20 cellular contexts compared by ENCODE assay signal in the genomic region with DNA sequence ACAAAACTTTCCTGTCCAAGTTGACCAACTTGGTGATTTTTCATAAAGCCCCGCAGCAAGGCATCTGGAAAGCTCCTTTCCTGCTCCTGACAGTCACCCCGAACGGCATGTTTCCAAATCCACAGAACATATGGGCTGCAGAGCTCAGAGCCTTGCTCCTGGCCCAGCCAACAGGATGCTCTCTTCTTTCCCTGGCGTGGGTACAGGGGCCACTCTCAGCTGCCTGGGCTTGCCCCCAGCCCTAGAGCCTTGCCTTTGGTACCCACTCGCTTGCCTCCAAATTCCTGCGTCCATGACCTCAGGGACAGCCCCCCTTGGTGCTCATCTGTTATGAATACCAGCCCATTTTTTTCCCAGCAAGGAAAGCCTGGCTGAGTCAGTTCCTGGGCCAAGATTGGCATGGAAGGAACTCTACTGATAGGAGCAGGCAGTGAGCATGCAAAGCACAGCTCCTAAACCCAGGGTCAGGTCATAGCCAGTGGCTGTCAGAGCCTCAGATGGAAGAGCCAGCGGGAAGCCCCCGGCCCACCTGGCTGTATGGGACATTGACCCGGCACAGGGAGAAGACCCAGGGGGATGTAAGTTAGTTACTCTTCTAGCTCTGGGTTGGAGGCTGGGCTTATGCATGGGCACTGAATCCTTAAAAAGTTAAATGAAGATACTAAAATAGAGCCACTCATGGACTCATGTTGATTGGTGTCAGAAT.
A peak's percentile ranks its signal among the peaks of the same experiment; 100 is the strongest.
DNase-seq lines count a peak whose midpoint lies in the region; ATAC-seq and TF ChIP-seq lines count a peak whose summit lies in the region.
"Had no signal": no experiment of that assay in that cellular context is flagged by ENCODE, and none has a peak within 500 bp of the region (broad histone marks: within the 10 kb centered on the region; RNA-seq: fewer than 3 reads in every experiment).

No MANE protein-coding gene starts in this region.

- WGBS in IMR-90 (ENCODE audit: extremely low coverage in 2 of 2, insufficient read length in 1 of 2), 2 experiments = 88% methylated on average over 6 of the region's 9 CpGs; no CpG with 5 or more reads in 1 of the 2 experiments
- WGBS in suprapubic skin = 89% methylated on average over 9 of the region's 9 CpGs

- H3K9me3 ChIP-seq in IMR-90 (ENCODE audit: control insufficient read depth, insufficient read depth, low read length) (peaks cover 2% of the 10 kb centered on the region; the same call in 1 of the 2 replicates), suprapubic skin (no peaks in the 10 kb centered on the region)

- no peak overlapping the region for H2AFZ ChIP-seq in IMR-90 (replicated peaks; ENCODE audit: low read length, poor library complexity)

- no peak overlapping the region for H3K4ac ChIP-seq in IMR-90 (ENCODE audit: low read depth, low read length)

- ATAC-seq in IMR-90 (ENCODE audit: low read depth) = peak; percentile 9
- ATAC-seq: activated T-cell treated with anti-CD3 and anti-CD28 coated beads, Interleukin-2, amount 50 U/mL, for 72 hours; HCT116; naive thymus-derived CD4-positive, alpha-beta T cell had no signal

- no peak overlapping the region for H3K9ac ChIP-seq in IMR-90 (ENCODE audit: low read depth, low read length)

- no TSS peak for BruUV-seq in IMR-90 (replicated peaks; lab: Mats Ljungman, UMichigan)

- TF ChIP-seq CTCF in IMR-90 (conservative IDR thresholded peaks at IDR 0.05; ENCODE audit: low read depth, low read length) (no peak), foreskin fibroblast (IDR thresholded peaks at IDR 0.05; ENCODE audit: low read depth, low read length) (no peak), suprapubic skin (IDR thresholded peaks at IDR 0.05) (no peak)

- H3K18ac ChIP-seq in IMR-90 (ENCODE audit: low read depth, low read length) = no peak overlapping the region

- H2BK15ac ChIP-seq in IMR-90 (ENCODE audit: low read depth, low read length) = no peak overlapping the region

- H3K4me2 ChIP-seq in IMR-90 (ENCODE audit: low read depth, low read length) = no peak overlapping the region

- H3K23ac ChIP-seq in IMR-90 (ENCODE audit: low read depth, low read length) = no peak overlapping the region

- no peak overlapping the region for H3K27ac Mint-ChIP-seq in immature natural killer cell
- H3K27ac Mint-ChIP-seq: activated B cell treated with CpG ODN at 0.5 μM for 24 hours; activated T-cell treated with anti-CD3 and anti-CD28 coated beads, Interleukin-2, amount 50 U/mL, for 72 hours; naive thymus-derived CD4-positive, alpha-beta T cell; progenitor cell of endocrine pancreas had no signal

- H3K36me3 Mint-ChIP-seq in immature natural killer cell = no peaks in the 10 kb centered on the region
- H3K36me3 Mint-ChIP-seq: naive thymus-derived CD4-positive, alpha-beta T cell had no signal

- H2AK9ac ChIP-seq in IMR-90 (replicated peaks; ENCODE audit: low read depth, low read length, poor library complexity) = no peak overlapping the region

- H3K36me3 ChIP-seq in IMR-90 (ENCODE audit: control insufficient read depth, insufficient read depth, low read length) = peaks cover 42% of the 10 kb centered on the region
- H3K36me3 ChIP-seq in suprapubic skin = no peaks in the 10 kb centered on the region
- H3K36me3 ChIP-seq: breast epithelium, esophagus muscularis mucosa had no signal

- H2BK120ac ChIP-seq in IMR-90 (ENCODE audit: low read depth, low read length) = no peak overlapping the region

- TF ChIP-seq EP300 in suprapubic skin (IDR thresholded peaks at IDR 0.05) = no peak

- H3K4me1 Mint-ChIP-seq in immature natural killer cell = no peaks in the 10 kb centered on the region

- H3K9me3 Mint-ChIP-seq in immature natural killer cell = peaks cover 0 to 9% (median 2%) of the 10 kb centered on the region in 6 donors

- TF ChIP-seq POLR2A in IMR-90 (IDR thresholded peaks at IDR 0.05; ENCODE audit: low read depth, low read length) = no peak
- no peak for TF ChIP-seq POLR2A in suprapubic skin (IDR thresholded peaks at IDR 0.05)

- H4K5ac ChIP-seq in IMR-90 (ENCODE audit: low read depth, low read length) = no peak overlapping the region

- H2BK20ac ChIP-seq in IMR-90 (ENCODE audit: low read depth, low read length) = no peak overlapping the region

- peaks cover 0 to 45% of the 10 kb centered on the region in 2 experiments; a peak in 3 of 4 replicates for H3K79me1 ChIP-seq in IMR-90 (ENCODE audit: low read depth in 1 of 2, low read length in 2 of 2)

- peaks cover 31% of the 10 kb centered on the region for H3K9me1 ChIP-seq in IMR-90 (ENCODE audit: insufficient read depth, low read length)

- H4K8ac ChIP-seq in IMR-90 (ENCODE audit: low read depth in 2 of 2, low read length in 2 of 2) = no peak overlapping the region

- CTCF ChIA-PET in IMR-90 (lab: Yijun Ruan, JAX) = no interaction called here

- H3K27me3 Mint-ChIP-seq in immature natural killer cell (ENCODE audit: low read depth in 3 of 3) = peaks cover 4 to 10% (median 9%) of the 10 kb centered on the region in 3 donors

- dilution Hi-C loops in IMR-90 (cut with HindIII; ENCODE audit: low sequenced_read_pairs, unreplicated experiment) = no loop called here

- no peak for TF ChIP-seq RAD21 in IMR-90 (IDR thresholded peaks at IDR 0.05; ENCODE audit: low read length)

- no peak overlapping the region for H3K14ac ChIP-seq in IMR-90 (replicated peaks; ENCODE audit: low read depth, low read length)

- no peak overlapping the region for H2AK5ac ChIP-seq in IMR-90 (ENCODE audit: low read depth, low read length)

- POLR2A ChIA-PET in IMR-90 (lab: Charles Lee; ENCODE audit: unreplicated experiment) = no interaction called here

- H3K4me3 Mint-ChIP-seq in immature natural killer cell = no peak overlapping the region
- H3K4me3 Mint-ChIP-seq: activated B cell treated with CpG ODN at 0.5 μM for 24 hours; activated T-cell treated with anti-CD3 and anti-CD28 coated beads, Interleukin-2, amount 50 U/mL, for 72 hours; naive thymus-derived CD4-positive, alpha-beta T cell had no signal

- H3K4me3 ChIP-seq in IMR-90 (ENCODE audit: insufficient read depth, low read depth, low read length) = no peak overlapping the region
- H3K4me3 ChIP-seq in foreskin fibroblast (ENCODE audit: low read depth in 1 of 2, low read length in 2 of 2) = no peak overlapping the region
- H3K4me3 ChIP-seq in suprapubic skin = no peak overlapping the region
- H3K4me3 ChIP-seq: breast epithelium, esophagus muscularis mucosa had no signal

- peaks cover 29% of the 10 kb centered on the region for H4K20me1 ChIP-seq in IMR-90 (ENCODE audit: insufficient read depth, low read length)

- no peak overlapping the region for H3K27ac ChIP-seq in IMR-90 (ENCODE audit: insufficient read depth, low read length)
- H3K27ac ChIP-seq in suprapubic skin = no peak overlapping the region
- H3K27ac ChIP-seq: breast epithelium, C4-2B, esophagus muscularis mucosa had no signal

- in situ Hi-C loops in IMR-90 (cut with MboI; ENCODE audit: low sequenced_read_pairs) = no loop called here

- peak; percentile 50 for DNase-seq in GM03348 (ENCODE audit: low spot score)
- peak; percentile 34 for DNase-seq in IMR-90
- peak; percentile 63 to 82 for DNase-seq in foreskin fibroblast
- peak; percentile 26 to 58 for DNase-seq in suprapubic skin (ENCODE audit: low spot score in 2 of 2)
- DNase-seq in immature natural killer cell = no peak
- no peak for DNase-seq in activated naive CD4-positive, alpha-beta T cell (lab: John Stamatoyannopoulos, UW)
- DNase-seq in dermis blood vessel endothelial cell = no peak
- DNase-seq: activated B cell treated with CpG ODN at 0.5 μM for 24 hours; activated T-cell treated with anti-CD3 and anti-CD28 coated beads, Interleukin-2, amount 50 U/mL, for 72 hours; DMS79; naive thymus-derived CD4-positive, alpha-beta T cell; NCI-H1105; NCI-H2171; NCI-H774; stimulated activated CD4-positive, alpha-beta T cell treated with anti-CD3 and anti-CD28 coated beads, Interleukin-2, amount 100 ng/mL, for 48 hours had no signal

- peaks cover 20% of the 10 kb centered on the region for H3K4me1 ChIP-seq in IMR-90 (ENCODE audit: control insufficient read depth, insufficient read depth, low read length)
- H3K4me1 ChIP-seq in suprapubic skin = no peaks in the 10 kb centered on the region

- H3K56ac ChIP-seq in IMR-90 (ENCODE audit: extremely low read depth, insufficient read depth, low read length) = no peak overlapping the region

- H3K27me3 ChIP-seq in IMR-90 (ENCODE audit: control insufficient read depth, insufficient read depth, low read length) = no peaks in the 10 kb centered on the region
- H3K27me3 ChIP-seq in suprapubic skin = peaks cover 11% of the 10 kb centered on the region
- H3K27me3 ChIP-seq: breast epithelium, esophagus muscularis mucosa had no signal

- no peak overlapping the region for H2BK5ac ChIP-seq in IMR-90 (ENCODE audit: low read depth, low read length, poor library complexity, severe bottlenecking)

- no peak overlapping the region for H4K91ac ChIP-seq in IMR-90 (ENCODE audit: insufficient read depth, low read depth, low read length)

- intact Hi-C loops in IMR-90 (cut with micrococcal nuclease) = no loop called here

TF ChIP-seq in IMR-90, 13 proteins besides CTCF, POLR2A, EP300 and RAD21:
- TF ChIP-seq CEBPB (IDR thresholded peaks at IDR 0.05; ENCODE audit: low read depth, low read length) (no peak), MAFK (IDR thresholded peaks at IDR 0.05; ENCODE audit: low read depth, low read length) (no peak), USF2 (IDR thresholded peaks at IDR 0.05; ENCODE audit: low read depth, low read length) (no peak), CHD1 (IDR thresholded peaks at IDR 0.05; ENCODE audit: low read depth, low read length) (no peak), NFE2L2 (IDR thresholded peaks at IDR 0.05; ENCODE audit: low read depth, low read length) (no peak), MAZ (IDR thresholded peaks at IDR 0.05; ENCODE audit: borderline replicate concordance, low read depth, low read length) (no peak), MXI1 (IDR thresholded peaks at IDR 0.05; ENCODE audit: borderline replicate concordance, low read depth, low read length) (no peak), RCOR1 (IDR thresholded peaks at IDR 0.05; ENCODE audit: insufficient replicate concordance, low read length) (no peak)

Comparison
In these comparisons a context has a peak if more than half of its experiments do, and no peak if none do; other contexts are left out.
1. DNase-seq: peak in GM03348 (single experiment), IMR-90 (single experiment), foreskin fibroblast (2 of 2) and suprapubic skin (2 of 2); none in immature natural killer cell (0 of 3), activated naive CD4-positive, alpha-beta T cell (0 of 4) and dermis blood vessel endothelial cell (single experiment).